ENCODE assay signal across 12 cellular contexts in genomic region chr19:18174983-18175382, GRCh38. TPM values are rescaled to one million over a fixed set of nuclear protein-coding genes. Genes with fewer than 3 reads are reported as not detected.
A peak's percentile ranks its signal among the peaks of the same experiment; 100 is the strongest.
DNase-seq lines count a peak whose midpoint lies in the region; ATAC-seq and TF ChIP-seq lines count a peak whose summit lies in the region.
"Had no signal": no experiment of that assay in that cellular context is flagged by ENCODE, and none has a peak within 500 bp of the region (broad histone marks: within the 10 kb centered on the region; RNA-seq: fewer than 3 reads in every experiment).

No MANE protein-coding gene starts in this region.

- peaks cover 0 to 1% (median under 1%) of the 10 kb centered on the region in 4 donors for H3K36me3 ChIP-seq in esophagus muscularis mucosa
- H3K36me3 ChIP-seq: prostate gland had no signal

- DNase-seq in activated CD4-positive, alpha-beta T cell treated with anti-CD3 and anti-CD28 coated beads, Interleukin-2, amount 10 ng/mL, durations not matched to agents 24 days and 14 days, result no peak
- DNase-seq in activated CD4-positive, alpha-beta T cell treated with anti-CD3 and anti-CD28 coated beads, Interleukin-2, amount 50 U/mL, for 1 hour, result no peak
- DNase-seq in RWPE1 (ENCODE audit: low spot score) (no peak), esophagus muscularis mucosa (ENCODE audit: extremely low spot score) (no peak), pons (ENCODE audit: low spot score) (no peak), NCI-H1694 treated with DMSO at 0.1 percent for 48 hours (lab: John Stamatoyannopoulos, UW) (no peak), NCI-H2107 treated with DMSO at 0.1 percent for 48 hours (lab: John Stamatoyannopoulos, UW; ENCODE audit: unreplicated experiment) (no peak)
- DNase-seq in stimulated activated naive B cell treated with anti-CD40 and anti-IgM and Interleukin-4, amounts not matched to agents 10 μg/mL and 1 μg/mL and 100 μg/mL, for 72 hours, result no peak
- DNase-seq: ACHN, kidney glomerular epithelial cell, NCI-H187 treated with DMSO at 0.1 percent for 48 hours had no signal

- CTCF ChIA-PET in RWPE1 (lab: Yijun Ruan, JAX), result interaction anchor here (0.6 to 1.5 kb wide), 3 partner anchors 14 to 59 kb away, joined by 3 to 5 read pairs (median 3); no protein-coding TSS in a partner anchor

- H3K36me3 Mint-ChIP-seq in activated CD4-positive, alpha-beta T cell treated with anti-CD3 and anti-CD28 coated beads, Interleukin-2, amount 10 ng/mL, durations not matched to agents 24 days and 14 days (ENCODE audit: low read depth), result peaks cover 32% of the 10 kb centered on the region
- H3K36me3 Mint-ChIP-seq in stimulated activated naive B cell treated with anti-CD40 and anti-IgM and Interleukin-4, amounts not matched to agents 10 μg/mL and 1 μg/mL and 100 μg/mL, for 72 hours, result peaks cover 56 to 75% of the 10 kb centered on the region in 2 donors

- peak overlapping the region; percentile 63 to 83 (median 72) for H3K4me3 ChIP-seq in esophagus muscularis mucosa

- POLR2A ChIA-PET in RWPE1 (lab: Yijun Ruan, JAX; ENCODE audit: low non-redundant PET), result no interaction called here

- no peak for TF ChIP-seq POLR2A in esophagus muscularis mucosa (IDR thresholded peaks at IDR 0.05; ENCODE audit: low read depth)

- 87% methylated on average over 10 of the region's 11 CpGs for WGBS in esophagus muscularis mucosa

- no peaks in the 10 kb centered on the region for H3K27me3 Mint-ChIP-seq in activated CD4-positive, alpha-beta T cell treated with anti-CD3 and anti-CD28 coated beads, Interleukin-2, amount 10 ng/mL, durations not matched to agents 24 days and 14 days
- H3K27me3 Mint-ChIP-seq in stimulated activated naive B cell treated with anti-CD40 and anti-IgM and Interleukin-4, amounts not matched to agents 10 μg/mL and 1 μg/mL and 100 μg/mL, for 72 hours, result no peaks in the 10 kb centered on the region

- no peak for ATAC-seq in stimulated activated naive B cell treated with anti-CD40 and anti-IgM and Interleukin-4, amounts not matched to agents 10 μg/mL and 1 μg/mL and 100 μg/mL, for 72 hours (replicated peaks)

- H3K4me3 Mint-ChIP-seq in activated CD4-positive, alpha-beta T cell treated with anti-CD3 and anti-CD28 coated beads, Interleukin-2, amount 10 ng/mL, durations not matched to agents 24 days and 14 days, result peak overlapping the region; percentile 89
- peak overlapping the region; percentile 94 to 98 for H3K4me3 Mint-ChIP-seq in stimulated activated naive B cell treated with anti-CD40 and anti-IgM and Interleukin-4, amounts not matched to agents 10 μg/mL and 1 μg/mL and 100 μg/mL, for 72 hours

- H3K4me1 ChIP-seq in esophagus muscularis mucosa, result peaks cover 15 to 34% (median 26%) of the 10 kb centered on the region in 4 donors
- H3K4me1 ChIP-seq: prostate gland had no signal

- H3K27ac ChIP-seq in RWPE1 (peak overlapping the region; percentile 88), esophagus muscularis mucosa (replicated peaks in 1 of 4) (no peak overlapping the region)

- TF ChIP-seq CTCF in RWPE1 (conservative IDR thresholded peaks at IDR 0.05; ENCODE audit: low read depth) (no peak), esophagus muscularis mucosa (IDR thresholded peaks at IDR 0.05) (no peak)

- no peak overlapping the region for H3K27ac Mint-ChIP-seq in activated CD4-positive, alpha-beta T cell treated with anti-CD3 and anti-CD28 coated beads, Interleukin-2, amount 10 ng/mL, durations not matched to agents 24 days and 14 days
- H3K27ac Mint-ChIP-seq in stimulated activated naive B cell treated with anti-CD40 and anti-IgM and Interleukin-4, amounts not matched to agents 10 μg/mL and 1 μg/mL and 100 μg/mL, for 72 hours, result peak overlapping the region; percentile 99

- no peak for TF ChIP-seq EP300 in esophagus muscularis mucosa (IDR thresholded peaks at IDR 0.05)

- H3K9me3 ChIP-seq in esophagus muscularis mucosa, result no peaks in the 10 kb centered on the region
- H3K9me3 ChIP-seq: prostate gland had no signal

- H3K27me3 ChIP-seq in esophagus muscularis mucosa, result no peaks in the 10 kb centered on the region

- H3K4me1 Mint-ChIP-seq in activated CD4-positive, alpha-beta T cell treated with anti-CD3 and anti-CD28 coated beads, Interleukin-2, amount 10 ng/mL, durations not matched to agents 24 days and 14 days, result peaks cover 23% of the 10 kb centered on the region
- peaks cover 52 to 91% of the 10 kb centered on the region in 2 donors for H3K4me1 Mint-ChIP-seq in stimulated activated naive B cell treated with anti-CD40 and anti-IgM and Interleukin-4, amounts not matched to agents 10 μg/mL and 1 μg/mL and 100 μg/mL, for 72 hours

- intact Hi-C loops in activated CD4-positive, alpha-beta T cell treated with anti-CD3 and anti-CD28 coated beads, Interleukin-2, amount 10 ng/mL, durations not matched to agents 24 days and 14 days (cut with micrococcal nuclease), result no loop called here
- intact Hi-C loops in esophagus muscularis mucosa (cut with DNase I), result no loop called here

- H3K9me3 Mint-ChIP-seq in activated CD4-positive, alpha-beta T cell treated with anti-CD3 and anti-CD28 coated beads, Interleukin-2, amount 10 ng/mL, durations not matched to agents 24 days and 14 days, result no peaks in the 10 kb centered on the region
- no peaks in the 10 kb centered on the region for H3K9me3 Mint-ChIP-seq in stimulated activated naive B cell treated with anti-CD40 and anti-IgM and Interleukin-4, amounts not matched to agents 10 μg/mL and 1 μg/mL and 100 μg/mL, for 72 hours

RNA-seq across cellular contexts. Expression of gene IFI30, which starts 1.4 kb away (rescaled TPM):
- total RNA-seq in activated CD4-positive, alpha-beta T cell treated with anti-CD3 and anti-CD28 coated beads, Interleukin-2, amount 10 ng/mL, durations not matched to agents 24 days and 14 days, result 49.4 and 52.7 TPM in 2 replicates
- total RNA-seq in esophagus muscularis mucosa, result 10 to 100 TPM; 22.4 to 92.8 (median 42.9) TPM

RNA-seq across cellular contexts. Expression of gene MPV17L2, which starts 18.0 kb away (rescaled TPM):
- total RNA-seq in activated CD4-positive, alpha-beta T cell treated with anti-CD3 and anti-CD28 coated beads, Interleukin-2, amount 10 ng/mL, durations not matched to agents 24 days and 14 days, result 18.4 and 20.9 TPM in 2 replicates
- total RNA-seq in esophagus muscularis mucosa, result 10 to 100 TPM; 14.5 to 67.6 (median 21.2) TPM

RNA-seq across cellular contexts. Expression of gene PIK3R2, which starts 22.0 kb away (rescaled TPM):
- total RNA-seq in activated CD4-positive, alpha-beta T cell treated with anti-CD3 and anti-CD28 coated beads, Interleukin-2, amount 10 ng/mL, durations not matched to agents 24 days and 14 days, result 19.6 and 20.7 TPM in 2 replicates
- total RNA-seq in esophagus muscularis mucosa, result 10 to 100 TPM in 3 of 4 donors, 1 to 10 TPM in 1; 4.2 to 32.2 (median 19.4) TPM

RNA-seq across cellular contexts. Expression of gene RAB3A, which starts 28.9 kb away (rescaled TPM):
- 9.6 and 10.3 TPM in 2 replicates for total RNA-seq in activated CD4-positive, alpha-beta T cell treated with anti-CD3 and anti-CD28 coated beads, Interleukin-2, amount 10 ng/mL, durations not matched to agents 24 days and 14 days
- total RNA-seq in esophagus muscularis mucosa, result 1 to 10 TPM; 1.7 to 2.5 (median 1.9) TPM

RNA-seq across cellular contexts. Expression of gene PDE4C, which starts 51.3 kb away (rescaled TPM):
- total RNA-seq in activated CD4-positive, alpha-beta T cell treated with anti-CD3 and anti-CD28 coated beads, Interleukin-2, amount 10 ng/mL, durations not matched to agents 24 days and 14 days, result 0.14 and 0.37 TPM in 2 replicates
- total RNA-seq in esophagus muscularis mucosa, result 1 to 10 TPM in 1 of 4 donors, under 1 TPM in 3; 0.17 to 1.2 (median 0.54) TPM
